ENCODE assay signal across 6 cellular contexts in genomic region chr1:115159958-115160357, GRCh38.
"Had no signal": no experiment of that assay in that cellular context is flagged by ENCODE, and none has a peak within 500 bp of the region (broad histone marks: within the 10 kb centered on the region; RNA-seq: fewer than 3 reads in every experiment).

No MANE protein-coding gene starts in this region.

- H3K27ac Mint-ChIP-seq: IgD-negative memory B cell had no signal

- H3K36me3 ChIP-seq: HAP-1 had no signal

- H3K9me3 Mint-ChIP-seq: IgD-negative memory B cell had no signal

- FAIRE-seq: HTR-8/SVneo had no signal

- H3K9me3 ChIP-seq: HAP-1 had no signal

- H3K4me1 ChIP-seq: HAP-1 had no signal

- H3K36me3 Mint-ChIP-seq: IgD-negative memory B cell had no signal

- DNase-seq: GOT3, H7, KG1 had no signal

- H3K4me3 ChIP-seq: HAP-1 had no signal
